1 cellular context compared by ENCODE assay signal in the genomic region with DNA sequence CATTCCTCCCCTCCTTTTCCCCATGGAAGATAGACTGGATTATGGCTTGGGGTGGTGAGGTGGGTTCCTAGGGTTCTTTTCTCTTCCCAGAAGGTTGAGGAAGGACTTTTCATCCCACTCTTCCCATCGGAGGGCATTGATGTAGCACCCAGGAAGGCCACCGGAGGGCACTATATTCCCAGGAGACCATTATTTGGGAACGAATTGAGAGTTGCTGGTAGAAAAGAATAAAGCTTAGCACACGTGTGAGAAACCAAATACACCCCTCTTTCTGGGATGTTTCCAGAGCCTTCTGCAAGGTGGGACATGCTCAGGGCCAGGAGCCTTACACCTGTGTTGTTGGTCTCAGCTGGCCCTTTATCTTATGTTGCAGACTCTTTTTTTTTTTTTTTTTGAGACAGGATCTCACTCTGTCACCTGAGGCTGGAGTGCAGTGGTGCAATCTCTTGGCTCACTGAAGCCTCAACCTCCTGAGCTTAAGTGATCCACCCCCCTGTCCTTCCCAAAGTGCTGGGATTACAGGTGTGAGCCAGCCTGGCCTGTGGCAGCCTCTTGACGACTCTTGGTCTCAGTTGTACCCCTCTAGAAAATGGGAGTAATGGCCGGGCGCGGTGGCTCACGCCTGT.
TF ChIP-seq lines count a peak whose summit lies in the region.

No MANE protein-coding gene starts in this region.

TF ChIP-seq in K562, 482 proteins besides CTCF, POLR2A, EP300 and RAD21:
- no peak for TF ChIP-seq TEAD4 (IDR thresholded peaks at IDR 0.05; ENCODE audit: low read length)
- TF ChIP-seq TEAD4 (CRISPR knock-in tag; IDR thresholded peaks at IDR 0.05; ENCODE audit: borderline replicate concordance), result no peak
- no peak for TF ChIP-seq ZNF75A (CRISPR knock-in tag; IDR thresholded peaks at IDR 0.05)
- peak; percentile 22; the same call in 1 of the 2 replicates for TF ChIP-seq STAG1 (CRISPR knock-in tag; IDR thresholded peaks at IDR 0.05; ENCODE audit: borderline replicate concordance)
- no peak for TF ChIP-seq DACH1 (IDR thresholded peaks at IDR 0.05; ENCODE audit: partially characterized antibody)
- TF ChIP-seq CEBPB (tag; IDR thresholded peaks at IDR 0.05), result peak; percentile 41; the same call in 1 of the 2 replicates
- TF ChIP-seq, protein P1, sequence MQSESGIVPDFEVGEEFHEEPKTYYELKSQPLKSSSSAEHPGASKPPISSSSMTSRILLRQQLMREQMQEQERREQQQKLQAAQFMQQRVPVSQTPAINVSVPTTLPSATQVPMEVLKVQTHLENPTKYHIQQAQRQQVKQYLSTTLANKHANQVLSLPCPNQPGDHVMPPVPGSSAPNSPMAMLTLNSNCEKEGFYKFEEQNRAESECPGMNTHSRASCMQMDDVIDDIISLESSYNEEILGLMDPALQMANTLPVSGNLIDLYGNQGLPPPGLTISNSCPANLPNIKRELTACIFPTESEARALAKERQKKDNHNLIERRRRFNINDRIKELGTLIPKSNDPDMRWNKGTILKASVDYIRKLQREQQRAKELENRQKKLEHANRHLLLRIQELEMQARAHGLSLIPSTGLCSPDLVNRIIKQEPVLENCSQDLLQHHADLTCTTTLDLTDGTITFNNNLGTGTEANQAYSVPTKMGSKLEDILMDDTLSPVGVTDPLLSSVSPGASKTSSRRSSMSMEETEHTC (IDR thresholded peaks at IDR 0.05), result no peak
- TF ChIP-seq ZNF764 (CRISPR knock-in tag; IDR thresholded peaks at IDR 0.05; ENCODE audit: low read depth), result no peak
- TF ChIP-seq CBFA2T3 (IDR thresholded peaks at IDR 0.05), result peak; percentile 68
- TF ChIP-seq ARID1B (IDR thresholded peaks at IDR 0.05), result peak; percentile 27; the same call in 1 of the 2 replicates
- TF ChIP-seq FOXM1 (IDR thresholded peaks at IDR 0.05; ENCODE audit: low read depth), result no peak
- no peak for TF ChIP-seq FOXM1 (CRISPR knock-in tag; IDR thresholded peaks at IDR 0.05; ENCODE audit: low read depth)
- TF ChIP-seq ARHGAP35 (IDR thresholded peaks at IDR 0.05; ENCODE audit: partially characterized antibody), result no peak
- TF ChIP-seq ELF4 (CRISPR knock-in tag; IDR thresholded peaks at IDR 0.05), result no peak
- TF ChIP-seq HMG20A (CRISPR knock-in tag; conservative IDR thresholded peaks at IDR 0.05), result no peak
- TF ChIP-seq, protein P2, sequence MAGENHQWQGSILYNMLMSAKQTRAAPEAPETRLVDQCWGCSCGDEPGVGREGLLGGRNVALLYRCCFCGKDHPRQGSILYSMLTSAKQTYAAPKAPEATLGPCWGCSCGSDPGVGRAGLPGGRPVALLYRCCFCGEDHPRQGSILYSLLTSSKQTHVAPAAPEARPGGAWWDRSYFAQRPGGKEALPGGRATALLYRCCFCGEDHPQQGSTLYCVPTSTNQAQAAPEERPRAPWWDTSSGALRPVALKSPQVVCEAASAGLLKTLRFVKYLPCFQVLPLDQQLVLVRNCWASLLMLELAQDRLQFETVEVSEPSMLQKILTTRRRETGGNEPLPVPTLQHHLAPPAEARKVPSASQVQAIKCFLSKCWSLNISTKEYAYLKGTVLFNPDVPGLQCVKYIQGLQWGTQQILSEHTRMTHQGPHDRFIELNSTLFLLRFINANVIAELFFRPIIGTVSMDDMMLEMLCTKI (IDR thresholded peaks at IDR 0.05; ENCODE audit: partially characterized antibody), result no peak
- TF ChIP-seq, protein P3, sequence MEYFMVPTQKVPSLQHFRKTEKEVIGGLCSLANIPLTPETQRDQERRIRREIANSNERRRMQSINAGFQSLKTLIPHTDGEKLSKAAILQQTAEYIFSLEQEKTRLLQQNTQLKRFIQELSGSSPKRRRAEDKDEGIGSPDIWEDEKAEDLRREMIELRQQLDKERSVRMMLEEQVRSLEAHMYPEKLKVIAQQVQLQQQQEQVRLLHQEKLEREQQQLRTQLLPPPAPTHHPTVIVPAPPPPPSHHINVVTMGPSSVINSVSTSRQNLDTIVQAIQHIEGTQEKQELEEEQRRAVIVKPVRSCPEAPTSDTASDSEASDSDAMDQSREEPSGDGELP (CRISPR knock-in tag; IDR thresholded peaks at IDR 0.05; ENCODE audit: borderline replicate concordance), result no peak
- no peak for TF ChIP-seq ZBTB1 (CRISPR knock-in tag; IDR thresholded peaks at IDR 0.05; ENCODE audit: borderline replicate concordance, low read depth)
- TF ChIP-seq, protein P4, sequence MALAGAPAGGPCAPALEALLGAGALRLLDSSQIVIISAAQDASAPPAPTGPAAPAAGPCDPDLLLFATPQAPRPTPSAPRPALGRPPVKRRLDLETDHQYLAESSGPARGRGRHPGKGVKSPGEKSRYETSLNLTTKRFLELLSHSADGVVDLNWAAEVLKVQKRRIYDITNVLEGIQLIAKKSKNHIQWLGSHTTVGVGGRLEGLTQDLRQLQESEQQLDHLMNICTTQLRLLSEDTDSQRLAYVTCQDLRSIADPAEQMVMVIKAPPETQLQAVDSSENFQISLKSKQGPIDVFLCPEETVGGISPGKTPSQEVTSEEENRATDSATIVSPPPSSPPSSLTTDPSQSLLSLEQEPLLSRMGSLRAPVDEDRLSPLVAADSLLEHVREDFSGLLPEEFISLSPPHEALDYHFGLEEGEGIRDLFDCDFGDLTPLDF (CRISPR knock-in tag; IDR thresholded peaks at IDR 0.05), result no peak
- no peak for TF ChIP-seq KDM5B (IDR thresholded peaks at IDR 0.05; ENCODE audit: insufficient replicate concordance, low read depth, low read length)
- TF ChIP-seq ZKSCAN3 (CRISPR knock-in tag; IDR thresholded peaks at IDR 0.05), result no peak
- peak; percentile 63 for TF ChIP-seq CBFA2T2 (conservative IDR thresholded peaks at IDR 0.05)
- TF ChIP-seq, protein P5, sequence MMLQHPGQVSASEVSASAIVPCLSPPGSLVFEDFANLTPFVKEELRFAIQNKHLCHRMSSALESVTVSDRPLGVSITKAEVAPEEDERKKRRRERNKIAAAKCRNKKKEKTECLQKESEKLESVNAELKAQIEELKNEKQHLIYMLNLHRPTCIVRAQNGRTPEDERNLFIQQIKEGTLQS (IDR thresholded peaks at IDR 0.05), result no peak
- TF ChIP-seq, protein P5 (CRISPR knock-in tag; conservative IDR thresholded peaks at IDR 0.05), result no peak
- TF ChIP-seq, protein P6, sequence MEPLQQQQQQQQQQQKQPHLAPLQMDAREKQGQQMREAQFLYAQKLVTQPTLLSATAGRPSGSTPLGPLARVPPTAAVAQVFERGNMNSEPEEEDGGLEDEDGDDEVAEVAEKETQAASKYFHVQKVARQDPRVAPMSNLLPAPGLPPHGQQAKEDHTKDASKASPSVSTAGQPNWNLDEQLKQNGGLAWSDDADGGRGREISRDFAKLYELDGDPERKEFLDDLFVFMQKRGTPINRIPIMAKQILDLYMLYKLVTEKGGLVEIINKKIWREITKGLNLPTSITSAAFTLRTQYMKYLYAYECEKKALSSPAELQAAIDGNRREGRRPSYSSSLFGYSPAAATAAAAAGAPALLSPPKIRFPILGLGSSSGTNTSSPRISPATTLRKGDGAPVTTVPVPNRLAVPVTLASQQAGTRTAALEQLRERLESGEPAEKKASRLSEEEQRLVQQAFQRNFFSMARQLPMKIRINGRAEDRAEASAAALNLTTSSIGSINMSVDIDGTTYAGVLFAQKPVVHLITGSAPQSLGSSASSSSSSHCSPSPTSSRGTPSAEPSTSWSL (CRISPR knock-in tag; IDR thresholded peaks at IDR 0.05; ENCODE audit: borderline replicate concordance), result no peak
- TF ChIP-seq CHD2 (IDR thresholded peaks at IDR 0.05; ENCODE audit: low read depth, low read length), result no peak
- TF ChIP-seq, protein P7, sequence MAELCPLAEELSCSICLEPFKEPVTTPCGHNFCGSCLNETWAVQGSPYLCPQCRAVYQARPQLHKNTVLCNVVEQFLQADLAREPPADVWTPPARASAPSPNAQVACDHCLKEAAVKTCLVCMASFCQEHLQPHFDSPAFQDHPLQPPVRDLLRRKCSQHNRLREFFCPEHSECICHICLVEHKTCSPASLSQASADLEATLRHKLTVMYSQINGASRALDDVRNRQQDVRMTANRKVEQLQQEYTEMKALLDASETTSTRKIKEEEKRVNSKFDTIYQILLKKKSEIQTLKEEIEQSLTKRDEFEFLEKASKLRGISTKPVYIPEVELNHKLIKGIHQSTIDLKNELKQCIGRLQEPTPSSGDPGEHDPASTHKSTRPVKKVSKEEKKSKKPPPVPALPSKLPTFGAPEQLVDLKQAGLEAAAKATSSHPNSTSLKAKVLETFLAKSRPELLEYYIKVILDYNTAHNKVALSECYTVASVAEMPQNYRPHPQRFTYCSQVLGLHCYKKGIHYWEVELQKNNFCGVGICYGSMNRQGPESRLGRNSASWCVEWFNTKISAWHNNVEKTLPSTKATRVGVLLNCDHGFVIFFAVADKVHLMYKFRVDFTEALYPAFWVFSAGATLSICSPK (IDR thresholded peaks at IDR 0.05; ENCODE audit: borderline replicate concordance), result no peak
- TF ChIP-seq RFX7 (CRISPR knock-in tag; IDR thresholded peaks at IDR 0.05), result no peak
- no peak for TF ChIP-seq EP400 (IDR thresholded peaks at IDR 0.05)
- TF ChIP-seq BHLHE40 (IDR thresholded peaks at IDR 0.05; ENCODE audit: low read length), result no peak
- no peak for TF ChIP-seq MCM2 (IDR thresholded peaks at IDR 0.05; ENCODE audit: low read depth)
- TF ChIP-seq C11orf30 (IDR thresholded peaks at IDR 0.05; ENCODE audit: low read depth), result no peak
- no peak for TF ChIP-seq ESRRA (IDR thresholded peaks at IDR 0.05; ENCODE audit: borderline replicate concordance, low read depth)
- no peak for TF ChIP-seq SAFB (IDR thresholded peaks at IDR 0.05; ENCODE audit: borderline replicate concordance, low read depth, low read length)
- no peak for TF ChIP-seq SRSF7 (optimal IDR thresholded peaks at IDR 0.05; ENCODE audit: low read depth, low read length)
- TF ChIP-seq SIX5 (IDR thresholded peaks at IDR 0.05; ENCODE audit: borderline replicate concordance in 1 of 2, insufficient read depth in 1 of 2, low read depth in 1 of 2, low read length in 2 of 2), result no peak
- TF ChIP-seq POLR2G (IDR thresholded peaks at IDR 0.05; ENCODE audit: low read depth, low read length), result no peak
- no peak for TF ChIP-seq PRPF4 (IDR thresholded peaks at IDR 0.05; ENCODE audit: insufficient read depth, low read depth, low read length, poor library complexity, severe bottlenecking)
- no peak for TF ChIP-seq BRCA1 (IDR thresholded peaks at IDR 0.05)
- TF ChIP-seq BRCA1 (CRISPR knock-in tag; IDR thresholded peaks at IDR 0.05), result no peak
- TF ChIP-seq LEF1 (IDR thresholded peaks at IDR 0.05), result no peak
- TF ChIP-seq PHTF2 (CRISPR knock-in tag; IDR thresholded peaks at IDR 0.05), result no peak
- TF ChIP-seq FOXA3 (CRISPR knock-in tag; conservative IDR thresholded peaks at IDR 0.05 in 1 of 2, IDR thresholded peaks at IDR 0.05 in 1 of 2), result no peak
- no peak for TF ChIP-seq ZNF12 (CRISPR knock-in tag; IDR thresholded peaks at IDR 0.05)
- TF ChIP-seq SMAD2 (IDR thresholded peaks at IDR 0.05; ENCODE audit: low read depth, low read length), result no peak
- TF ChIP-seq SMC3 (conservative IDR thresholded peaks at IDR 0.05; ENCODE audit: insufficient read depth, low read depth, low read length), result peak; percentile 41
- TF ChIP-seq COPS2 (conservative IDR thresholded peaks at IDR 0.05), result no peak
- TF ChIP-seq, protein P8, sequence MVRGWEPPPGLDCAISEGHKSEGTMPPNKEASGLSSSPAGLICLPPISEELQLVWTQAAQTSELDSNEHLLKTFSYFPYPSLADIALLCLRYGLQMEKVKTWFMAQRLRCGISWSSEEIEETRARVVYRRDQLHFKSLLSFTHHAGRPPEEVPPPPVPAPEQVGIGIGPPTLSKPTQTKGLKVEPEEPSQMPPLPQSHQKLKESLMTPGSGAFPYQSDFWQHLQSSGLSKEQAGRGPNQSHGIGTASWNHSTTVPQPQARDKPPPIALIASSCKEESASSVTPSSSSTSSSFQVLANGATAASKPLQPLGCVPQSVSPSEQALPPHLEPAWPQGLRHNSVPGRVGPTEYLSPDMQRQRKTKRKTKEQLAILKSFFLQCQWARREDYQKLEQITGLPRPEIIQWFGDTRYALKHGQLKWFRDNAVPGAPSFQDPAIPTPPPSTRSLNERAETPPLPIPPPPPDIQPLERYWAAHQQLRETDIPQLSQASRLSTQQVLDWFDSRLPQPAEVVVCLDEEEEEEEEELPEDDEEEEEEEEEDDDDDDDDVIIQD (CRISPR knock-in tag; IDR thresholded peaks at IDR 0.05), result no peak
- TF ChIP-seq NBN (IDR thresholded peaks at IDR 0.05; ENCODE audit: low read depth), result no peak
- TF ChIP-seq, protein P9, sequence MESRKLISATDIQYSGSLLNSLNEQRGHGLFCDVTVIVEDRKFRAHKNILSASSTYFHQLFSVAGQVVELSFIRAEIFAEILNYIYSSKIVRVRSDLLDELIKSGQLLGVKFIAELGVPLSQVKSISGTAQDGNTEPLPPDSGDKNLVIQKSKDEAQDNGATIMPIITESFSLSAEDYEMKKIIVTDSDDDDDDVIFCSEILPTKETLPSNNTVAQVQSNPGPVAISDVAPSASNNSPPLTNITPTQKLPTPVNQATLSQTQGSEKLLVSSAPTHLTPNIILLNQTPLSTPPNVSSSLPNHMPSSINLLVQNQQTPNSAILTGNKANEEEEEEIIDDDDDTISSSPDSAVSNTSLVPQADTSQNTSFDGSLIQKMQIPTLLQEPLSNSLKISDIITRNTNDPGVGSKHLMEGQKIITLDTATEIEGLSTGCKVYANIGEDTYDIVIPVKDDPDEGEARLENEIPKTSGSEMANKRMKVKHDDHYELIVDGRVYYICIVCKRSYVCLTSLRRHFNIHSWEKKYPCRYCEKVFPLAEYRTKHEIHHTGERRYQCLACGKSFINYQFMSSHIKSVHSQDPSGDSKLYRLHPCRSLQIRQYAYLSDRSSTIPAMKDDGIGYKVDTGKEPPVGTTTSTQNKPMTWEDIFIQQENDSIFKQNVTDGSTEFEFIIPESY (CRISPR knock-in tag; IDR thresholded peaks at IDR 0.05), result no peak
- no peak for TF ChIP-seq NCOA2 (IDR thresholded peaks at IDR 0.05; ENCODE audit: partially characterized antibody in 2 of 2)
- TF ChIP-seq BRD9 (IDR thresholded peaks at IDR 0.05; ENCODE audit: low read depth, partially characterized antibody), result no peak
- TF ChIP-seq BCOR (IDR thresholded peaks at IDR 0.05), result 0 out of 2 replicates have a peak, but pooled peaks have one; percentile 24
- no peak for TF ChIP-seq KLF10 (CRISPR knock-in tag; IDR thresholded peaks at IDR 0.05)
